Comparison of ENCODE assay signal across 1 cellular context in the genomic region with DNA sequence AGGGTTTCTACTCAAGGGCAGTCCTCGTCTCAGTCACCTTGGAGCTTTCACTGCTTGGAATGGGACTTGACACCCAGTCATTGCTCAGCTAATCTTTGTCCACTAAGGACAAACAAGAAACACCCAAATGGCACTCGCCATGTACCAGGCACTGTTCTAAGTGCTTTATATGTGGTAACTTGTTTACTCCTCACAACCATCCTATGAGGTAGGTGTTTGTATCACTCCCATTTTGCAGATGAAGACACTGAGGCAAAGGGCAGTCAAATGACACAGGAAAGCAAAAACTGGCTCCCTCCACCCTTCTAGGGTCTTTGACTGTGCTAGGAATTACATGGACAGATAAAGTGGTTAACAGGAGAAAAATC.
TF ChIP-seq lines count a peak whose summit lies in the region.

No MANE protein-coding gene starts in this region.

TF ChIP-seq in endothelial cell of umbilical vein, 7 proteins besides CTCF, POLR2A, EP300 and RAD21:
- TF ChIP-seq JUN (IDR thresholded peaks at IDR 0.05; ENCODE audit: borderline replicate concordance, insufficient read depth, insufficient read length, low read depth) (no peak), MYC (IDR thresholded peaks at IDR 0.05; ENCODE audit: low read depth, low read length) (no peak), GATA2 (IDR thresholded peaks at IDR 0.05; ENCODE audit: insufficient read depth, insufficient read length, low read depth, low read length) (no peak), EZH2 (IDR thresholded peaks at IDR 0.05; ENCODE audit: borderline replicate concordance, low read depth, low read length, severe bottlenecking) (no peak), POLR2AphosphoS5 (IDR thresholded peaks at IDR 0.05; ENCODE audit: insufficient read depth, low read depth, low read length) (no peak)
